In the genomic region with DNA sequence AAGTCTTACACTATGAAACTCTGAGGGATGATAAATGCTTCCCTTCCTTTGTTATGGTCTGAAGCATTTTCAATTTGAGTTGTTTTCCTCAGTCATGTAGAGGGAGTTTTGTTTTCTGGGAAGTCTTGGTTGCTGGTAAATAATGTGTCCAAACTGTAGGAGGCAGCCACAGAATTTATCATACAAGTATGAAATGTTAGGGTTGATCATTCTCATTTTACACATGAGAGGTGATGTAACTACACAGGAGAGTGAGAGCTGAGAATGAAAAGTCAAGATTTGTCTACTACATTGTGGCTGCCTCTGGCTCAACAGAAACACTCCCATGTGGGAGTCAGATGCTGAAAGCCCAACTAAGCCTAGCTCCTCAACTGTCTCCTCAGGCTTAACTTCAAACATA, we compare ENCODE assay signal across 8 cellular contexts.
DNase-seq lines count a peak whose midpoint lies in the region; ATAC-seq and TF ChIP-seq lines count a peak whose summit lies in the region.

No MANE protein-coding gene starts in this region.

- no peak for TF ChIP-seq CTCF in suprapubic skin (IDR thresholded peaks at IDR 0.05)

- no peaks in the 10 kb centered on the region for H3K36me3 ChIP-seq in suprapubic skin

- H3K4me1 ChIP-seq in suprapubic skin, result peaks cover 52% of the 10 kb centered on the region

- H3K4me3 Mint-ChIP-seq in activated naive CD4-positive, alpha-beta T cell treated with anti-CD3 and anti-CD28 coated beads, Interleukin-2, amount 50 U/mL, for 24 hours, result peak overlapping the region; percentile 81
- H3K4me3 Mint-ChIP-seq in effector memory CD8-positive, alpha-beta T cell, result peak overlapping the region; percentile 62 to 76

- TF ChIP-seq EP300 in suprapubic skin (IDR thresholded peaks at IDR 0.05), result no peak

- H3K27me3 ChIP-seq in suprapubic skin, result no peaks in the 10 kb centered on the region

- H3K4me3 ChIP-seq in suprapubic skin, result no peak overlapping the region

- peaks cover 98% of the 10 kb centered on the region for H3K4me1 Mint-ChIP-seq in activated naive CD4-positive, alpha-beta T cell treated with anti-CD3 and anti-CD28 coated beads, Interleukin-2, amount 50 U/mL, for 24 hours
- H3K4me1 Mint-ChIP-seq in effector memory CD8-positive, alpha-beta T cell (ENCODE audit: low read depth in 2 of 2), result peaks cover 52 to 86% of the 10 kb centered on the region in 2 donors

- H3K36me3 Mint-ChIP-seq in activated naive CD4-positive, alpha-beta T cell treated with anti-CD3 and anti-CD28 coated beads, Interleukin-2, amount 50 U/mL, for 24 hours, result peaks cover 32% of the 10 kb centered on the region
- H3K36me3 Mint-ChIP-seq in effector memory CD8-positive, alpha-beta T cell (ENCODE audit: insufficient read depth), result peaks cover 52% of the 10 kb centered on the region

- H3K27ac Mint-ChIP-seq in activated naive CD4-positive, alpha-beta T cell treated with anti-CD3 and anti-CD28 coated beads, Interleukin-2, amount 50 U/mL, for 24 hours, result peak overlapping the region; percentile 96
- H3K27ac Mint-ChIP-seq in effector memory CD8-positive, alpha-beta T cell, result peak overlapping the region; percentile 95 to 96

- TF ChIP-seq POLR2A in suprapubic skin (IDR thresholded peaks at IDR 0.05), result no peak

- no peaks in the 10 kb centered on the region for H3K9me3 Mint-ChIP-seq in activated naive CD4-positive, alpha-beta T cell treated with anti-CD3 and anti-CD28 coated beads, Interleukin-2, amount 50 U/mL, for 24 hours
- peaks cover 3 to 8% of the 10 kb centered on the region in 2 donors for H3K9me3 Mint-ChIP-seq in effector memory CD8-positive, alpha-beta T cell

- H3K9me3 ChIP-seq in suprapubic skin, result no peaks in the 10 kb centered on the region

- H3K27ac ChIP-seq in suprapubic skin, result peak overlapping the region; percentile 28

- ATAC-seq in HG03432 (IDR thresholded peaks at IDR 0.05; ENCODE audit: unreplicated experiment), result peak; percentile 25
- ATAC-seq in effector memory CD8-positive, alpha-beta T cell (replicated peaks), result peak; percentile 15

- DNase-seq in activated naive CD4-positive, alpha-beta T cell (lab: John Stamatoyannopoulos, UW), result no peak
- DNase-seq in effector memory CD8-positive, alpha-beta T cell, result no peak
- no peak for DNase-seq in suprapubic skin (ENCODE audit: low spot score in 2 of 2)
- no peak for DNase-seq in SW 1271 (lab: John Stamatoyannopoulos, UW)
- no peak for DNase-seq in cortex of kidney (lab: John Stamatoyannopoulos, UW)
- no peak for DNase-seq in SKM-1 treated with dmso at 0.1 percent for 144 hours (lab: John Stamatoyannopoulos, UW; ENCODE audit: unreplicated experiment)

- H3K27me3 Mint-ChIP-seq in activated naive CD4-positive, alpha-beta T cell treated with anti-CD3 and anti-CD28 coated beads, Interleukin-2, amount 50 U/mL, for 24 hours, result no peaks in the 10 kb centered on the region
- no peaks in the 10 kb centered on the region for H3K27me3 Mint-ChIP-seq in effector memory CD8-positive, alpha-beta T cell
